39 cellular contexts compared by ENCODE assay signal in the genomic region with DNA sequence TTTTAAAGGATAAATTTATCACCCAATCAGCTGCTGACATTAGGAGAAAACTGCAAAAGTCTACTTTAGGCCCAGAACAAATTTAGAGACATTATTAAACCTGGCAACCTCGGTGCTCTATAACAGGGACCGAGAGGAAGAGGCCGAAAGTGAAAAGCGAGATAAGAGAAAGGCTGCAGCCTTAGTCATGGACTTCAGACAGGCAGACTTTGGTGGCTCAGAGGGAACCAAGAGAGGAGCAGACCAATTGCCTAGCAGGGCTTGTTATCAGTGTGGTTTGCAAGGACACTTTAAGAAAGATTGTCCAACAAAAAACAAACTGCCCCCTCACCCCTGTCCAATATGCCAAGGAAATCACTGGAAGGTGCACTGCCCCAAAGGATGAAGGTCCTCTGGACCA. TPM values are rescaled to one million over a fixed set of nuclear protein-coding genes. Genes with fewer than 3 reads are reported as not detected.
"Had no signal": no experiment of that assay in that cellular context is flagged by ENCODE, and none has a peak within 500 bp of the region (broad histone marks: within the 10 kb centered on the region; RNA-seq: fewer than 3 reads in every experiment).

No MANE protein-coding gene starts in this region.

- DNase-seq: activated CD4-positive, alpha-beta memory T cell treated with anti-CD3 and anti-CD28 coated beads for 36 hours; activated CD4-positive, alpha-beta T cell treated with anti-CD3 and anti-CD28 coated beads for 36 hours; activated CD4-positive, alpha-beta T cell treated with anti-CD3 and anti-CD28 coated beads, Interleukin-2, amount 10 ng/mL, durations not matched to agents 24 days and 14 days; activated CD4-positive, CD25-positive, alpha-beta regulatory T cell; activated CD4-positive, CD25-positive, alpha-beta regulatory T cell treated with anti-CD3 and anti-CD28 coated beads, Interleukin-2, amount 50 U/mL, for 72 hours; activated CD8-positive, alpha-beta memory T cell treated with anti-CD3 and anti-CD28 coated beads, Interleukin-2, amount 10 ng/mL, durations not matched to agents 7 days and 5 days; activated CD8-positive, alpha-beta memory T cell treated with anti-CD3 and anti-CD28 coated beads, Interleukin-2, amount 50 U/mL, for 4 hours; activated CD8-positive, alpha-beta T cell treated with anti-CD3 and anti-CD28 coated beads, Interleukin-2, amount 10 ng/mL, durations not matched to agents 7 days and 5 days; activated effector memory CD4-positive, alpha-beta T cell treated with anti-CD3 and anti-CD28 coated beads, Interleukin-2, amount 50 U/mL, for 16 hours; activated naive CD4-positive, alpha-beta T cell treated with anti-CD3 and anti-CD28 coated beads for 36 hours; activated naive CD8-positive, alpha-beta T cell treated with anti-CD3 and anti-CD28 coated beads for 36 hours; activated naive CD8-positive, alpha-beta T cell treated with anti-CD3 and anti-CD28 coated beads, Interleukin-2, amount 50 U/mL, for 24 hours; activated T-cell treated with anti-CD3 and anti-CD28 coated beads, Interleukin-2, amount 50 U/mL, for 1 hour; activated T-cell treated with anti-CD3 and anti-CD28 coated beads, Interleukin-2, amount 50 U/mL, for 48 hours; adrenal gland; amygdala; aorta; body of pancreas; caudate nucleus; cortex of kidney; dermis blood vessel endothelial cell; effector CD4-positive, alpha-beta T cell; effector memory CD8-positive, alpha-beta T cell; erythroblast; foreskin melanocyte; heart right ventricle; T-helper 9 cell had no signal

- H3K9me3 ChIP-seq: adrenal gland, body of pancreas, esophagus muscularis mucosa, gastroesophageal sphincter, heart right ventricle had no signal

- H3K4me1 ChIP-seq: adrenal gland, esophagus muscularis mucosa, gastroesophageal sphincter, heart right ventricle had no signal

- ATAC-seq: activated CD4-positive, alpha-beta T cell treated with anti-CD3 and anti-CD28 coated beads for 36 hours; activated CD8-positive, alpha-beta memory T cell treated with anti-CD3 and anti-CD28 coated beads, Interleukin-2, amount 10 ng/mL, durations not matched to agents 7 days and 5 days; activated CD8-positive, alpha-beta T cell treated with anti-CD3 and anti-CD28 coated beads, Interleukin-2, amount 10 ng/mL, durations not matched to agents 7 days and 5 days; activated naive CD8-positive, alpha-beta T cell treated with anti-CD3 and anti-CD28 coated beads, Interleukin-2, amount 50 U/mL, for 24 hours; body of pancreas; effector memory CD8-positive, alpha-beta T cell; gastroesophageal sphincter; heart right ventricle had no signal

- H3K27me3 ChIP-seq: adrenal gland, esophagus muscularis mucosa, gastroesophageal sphincter, heart right ventricle, hepatocyte had no signal

- H3K79me2 ChIP-seq: hepatocyte had no signal

- H3K27ac ChIP-seq: adrenal gland, body of pancreas, esophagus muscularis mucosa, gastroesophageal sphincter, heart right ventricle, hepatocyte had no signal

- H2AFZ ChIP-seq: hepatocyte had no signal

- FAIRE-seq: colon had no signal

- H3K4me2 ChIP-seq: hepatocyte had no signal

- H3K36me3 ChIP-seq: adrenal gland, esophagus muscularis mucosa, gastroesophageal sphincter, heart right ventricle had no signal

- H3K4me3 ChIP-seq: adrenal gland, body of pancreas, esophagus muscularis mucosa, gastroesophageal sphincter, heart right ventricle, hepatocyte had no signal

RNA-seq across cellular contexts. Expression of gene UGT2B10, which starts 12.8 kb away (rescaled TPM):
- total RNA-seq: activated CD4-positive, alpha-beta memory T cell treated with anti-CD3 and anti-CD28 coated beads for 36 hours; activated CD4-positive, alpha-beta T cell treated with anti-CD3 and anti-CD28 coated beads for 36 hours; activated CD4-positive, alpha-beta T cell treated with anti-CD3 and anti-CD28 coated beads, Interleukin-2, amount 10 ng/mL, durations not matched to agents 24 days and 14 days; activated CD8-positive, alpha-beta memory T cell treated with anti-CD3 and anti-CD28 coated beads for 36 hours; activated CD8-positive, alpha-beta memory T cell treated with anti-CD3 and anti-CD28 coated beads, Interleukin-2, amount 10 ng/mL, durations not matched to agents 7 days and 5 days; activated CD8-positive, alpha-beta T cell treated with anti-CD3 and anti-CD28 coated beads, Interleukin-2, amount 10 ng/mL, durations not matched to agents 7 days and 5 days; activated naive CD4-positive, alpha-beta T cell treated with anti-CD3 and anti-CD28 coated beads for 36 hours; activated naive CD8-positive, alpha-beta T cell treated with anti-CD3 and anti-CD28 coated beads for 36 hours; activated T-helper 1 cell treated with anti-CD3 and anti-CD28 coated beads, Interleukin-12 subunit alpha, Interleukin-12 subunit beta, Interleukin-2, Interleukin-4 antibody, amounts not matched to agents 30 ng/mL and 10 ng/mL and 1 ng/mL, durations not matched to agents 14 hours and 24 hours and 36 hours; activated T-helper 2 cell treated with anti-CD3 and anti-CD28 coated beads, Interferon-gamma antibody, Interleukin-2, Interleukin-4, amounts not matched to agents 10 μg/mL and 5 μg/mL and 100 μg/mL, durations not matched to agents 14 hours and 24 hours and 36 hours; aorta; body of pancreas; chondrocyte; dermis blood vessel endothelial cell; esophagus muscularis mucosa; fibroblast of lung; fibroblast of villous mesenchyme; gastroesophageal sphincter; glomerular endothelial cell; heart right ventricle; T-helper 2 cell treated with Interferon-gamma antibody and Interleukin-4, amounts not matched to agents 100 ng/mL and 5 ng/mL, for 36 hours had no signal
- polyA plus RNA-seq: adrenal gland, aorta, fibroblast of lung, heart right ventricle had no signal
